8 cellular contexts compared by ENCODE assay signal in genomic region chr12:79555006-79555925, GRCh38.
DNase-seq lines count a peak whose midpoint lies in the region; ATAC-seq and TF ChIP-seq lines count a peak whose summit lies in the region.

No MANE protein-coding gene starts in this region.

- H3K4me3 Mint-ChIP-seq in effector memory CD8-positive, alpha-beta T cell, result no peak overlapping the region

- H3K4me1 Mint-ChIP-seq in effector memory CD8-positive, alpha-beta T cell (ENCODE audit: low read depth in 2 of 2), result no peaks in the 10 kb centered on the region

- no peaks in the 10 kb centered on the region for H3K9me3 Mint-ChIP-seq in effector memory CD8-positive, alpha-beta T cell

- no peak overlapping the region for H3K27ac Mint-ChIP-seq in effector memory CD8-positive, alpha-beta T cell

- TF ChIP-seq CTCF in GM12873 (IDR thresholded peaks at IDR 0.05; ENCODE audit: insufficient read depth, low read depth, low read length, missing control alignments), result peak; percentile 48

- ATAC-seq in effector memory CD8-positive, alpha-beta T cell (replicated peaks), result no peak
- no peak for ATAC-seq in GM18867 (IDR thresholded peaks at IDR 0.05; ENCODE audit: unreplicated experiment)

- peak; percentile 37 to 39 for DNase-seq in Kasumi-1 (lab: John Stamatoyannopoulos, UW)
- peak; percentile 70 for DNase-seq in astrocyte of the hippocampus (ENCODE audit: low read depth, low spot score)
- DNase-seq in left kidney (ENCODE audit: low read depth, low spot score), result peak; percentile 84
- DNase-seq in stimulated activated CD4-positive, alpha-beta T cell treated with anti-CD3 and anti-CD28 coated beads, Interleukin-12 subunit alpha, Interleukin-12 subunit beta, amount 100 ng/mL, for 4 hours, result no peak
- no peak for DNase-seq in activated CD8-positive, alpha-beta memory T cell treated with anti-CD3 and anti-CD28 coated beads, Interleukin-2, amount 50 U/mL, for 48 hours
- DNase-seq in effector memory CD8-positive, alpha-beta T cell, result no peak

- H3K36me3 Mint-ChIP-seq in effector memory CD8-positive, alpha-beta T cell (ENCODE audit: insufficient read depth), result no peaks in the 10 kb centered on the region

- no peaks in the 10 kb centered on the region for H3K27me3 Mint-ChIP-seq in effector memory CD8-positive, alpha-beta T cell

Comparison
In these comparisons a context has a peak if more than half of its experiments do, and no peak if none do; other contexts are left out.
1. DNase-seq: peak in Kasumi-1 (2 of 2), astrocyte of the hippocampus (single experiment) and left kidney (single experiment); none in stimulated activated CD4-positive, alpha-beta T cell treated with anti-CD3 and anti-CD28 coated beads, Interleukin-12 subunit alpha, Interleukin-12 subunit beta, amount 100 ng/mL, for 4 hours (single experiment), activated CD8-positive, alpha-beta memory T cell treated with anti-CD3 and anti-CD28 coated beads, Interleukin-2, amount 50 U/mL, for 48 hours (single experiment) and effector memory CD8-positive, alpha-beta T cell (0 of 3).